10 cellular contexts compared by ENCODE assay signal in the genomic region with DNA sequence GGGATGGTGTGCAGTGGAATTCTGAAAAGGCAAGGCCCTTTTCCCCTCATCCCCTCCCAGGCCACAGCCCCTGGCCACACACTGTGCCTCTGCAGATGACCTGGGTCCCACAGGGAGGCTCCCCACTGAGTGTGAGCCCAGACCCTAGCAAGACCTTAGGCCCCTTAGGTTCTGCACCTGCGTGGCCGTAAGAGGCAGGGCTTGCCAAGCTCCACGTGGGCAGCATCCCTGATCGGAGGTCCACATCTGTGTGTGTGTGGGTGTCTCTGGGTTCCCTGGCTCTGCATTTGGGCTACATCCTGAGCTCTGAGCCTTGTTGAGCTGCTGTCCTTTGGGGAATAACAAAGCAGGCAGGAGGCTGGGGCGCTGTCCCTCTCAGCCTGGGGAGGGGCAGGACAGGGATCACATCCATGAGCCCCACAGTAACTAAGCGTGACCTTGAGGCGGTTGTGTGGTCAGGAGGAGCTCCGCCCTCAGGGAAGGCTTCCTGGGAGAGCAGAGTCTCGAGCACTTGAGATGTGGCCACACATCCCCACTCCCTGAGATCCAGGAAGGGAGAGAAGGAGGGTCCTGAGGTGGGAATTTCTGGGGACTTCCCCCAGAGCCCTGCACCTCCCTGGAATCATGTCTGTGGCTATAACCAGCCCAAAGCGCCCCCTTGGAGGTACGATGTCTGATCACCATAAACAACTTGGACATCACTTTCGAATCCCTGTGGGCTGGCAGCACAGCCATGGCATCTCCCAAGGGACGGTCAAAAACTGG.
A peak's percentile ranks its signal among the peaks of the same experiment; 100 is the strongest.
DNase-seq lines count a peak whose midpoint lies in the region; TF ChIP-seq lines count a peak whose summit lies in the region.
"Had no signal": no experiment of that assay in that cellular context is flagged by ENCODE, and none has a peak within 500 bp of the region (broad histone marks: within the 10 kb centered on the region; RNA-seq: fewer than 3 reads in every experiment).

No MANE protein-coding gene starts in this region.

- H3K9me3 ChIP-seq in Caco-2 (no peaks in the 10 kb centered on the region), SJCRH30 (replicated peaks) (no peaks in the 10 kb centered on the region)
- H3K9me3 ChIP-seq: HAP-1 had no signal

- POLR2A ChIA-PET in Caco-2 (lab: Charles Lee): interaction anchor here (0.9 to 1.5 kb wide), 3 partner anchors 9 to 34 kb away, joined by 3 to 6 read pairs (median 6); no protein-coding TSS in a partner anchor

- no peak overlapping the region for H3K4me3 ChIP-seq in Caco-2 (ENCODE audit: low read depth, low read length)
- peak overlapping the region; percentile 4; the same call in 1 of the 2 replicates for H3K4me3 ChIP-seq in SJCRH30
- H3K4me3 ChIP-seq in fibroblast of villous mesenchyme (ENCODE audit: low read depth, low read length): no peak overlapping the region
- no peak overlapping the region for H3K4me3 ChIP-seq in H7 (ENCODE audit: insufficient read depth, low read depth, low read length)
- H3K4me3 ChIP-seq: HAP-1 had no signal

- H3K36me3 Mint-ChIP-seq in Caco-2 (ENCODE audit: insufficient read depth, unreplicated experiment): peaks cover 55% of the 10 kb centered on the region

- H3K27ac ChIP-seq in SJCRH30: peak overlapping the region; percentile 91

- no peaks in the 10 kb centered on the region for H3K27me3 Mint-ChIP-seq in Caco-2 (ENCODE audit: insufficient read depth, unreplicated experiment)

- peaks cover 57% of the 10 kb centered on the region for H3K4me1 Mint-ChIP-seq in Caco-2 (ENCODE audit: low read depth, unreplicated experiment)

- H3K36me3 ChIP-seq in Caco-2 (ENCODE audit: control insufficient read depth, insufficient read depth, low read length) (peaks cover 1% of the 10 kb centered on the region; the same call in 1 of the 2 replicates), SJCRH30 (no peaks in the 10 kb centered on the region), H7 (replicated peaks; ENCODE audit: control insufficient read depth, insufficient read depth, low read length) (no peaks in the 10 kb centered on the region)
- H3K36me3 ChIP-seq: HAP-1 had no signal

- H3K9me3 Mint-ChIP-seq in Caco-2 (ENCODE audit: unreplicated experiment): no peaks in the 10 kb centered on the region

- intact Hi-C loops in Caco-2 (cut with micrococcal nuclease; ENCODE audit: unreplicated experiment): no loop called here

- CTCF ChIA-PET in Caco-2 (lab: Charles Lee): interaction anchor here (0.7 to 1.8 kb wide), 5 partner anchors 9 to 622 kb away, joined by 3 to 9 read pairs (median 7); no protein-coding TSS in a partner anchor

- DNase-seq in Caco-2: no peak
- DNase-seq in SJCRH30: peak; percentile 90 to 91
- DNase-seq in fibroblast of villous mesenchyme (ENCODE audit: low read depth): peak; percentile 64
- DNase-seq in renal cortical epithelial cell (ENCODE audit: low read depth): peak; percentile 13
- no peak for DNase-seq in G401 (ENCODE audit: low spot score)
- no peak for DNase-seq in stimulated activated naive CD4-positive, alpha-beta T cell (lab: John Stamatoyannopoulos, UW)
- no peak for DNase-seq in H7
- DNase-seq in NCI-H2029 (lab: John Stamatoyannopoulos, UW): no peak
- DNase-seq: NCI-H2081 treated with DMSO at 0.1 percent for 48 hours had no signal

- peak overlapping the region; percentile 91 for H3K27ac Mint-ChIP-seq in Caco-2 (ENCODE audit: unreplicated experiment)

- no peaks in the 10 kb centered on the region for H3K27me3 ChIP-seq in Caco-2 (replicated peaks; ENCODE audit: control insufficient read depth, insufficient read depth, low read length)
- no peaks in the 10 kb centered on the region for H3K27me3 ChIP-seq in SJCRH30
- no peaks in the 10 kb centered on the region for H3K27me3 ChIP-seq in H7 (ENCODE audit: control insufficient read depth, insufficient read depth, low read length)

- TF ChIP-seq CTCF in Caco-2 (IDR thresholded peaks at IDR 0.05; ENCODE audit: insufficient read depth in 1 of 2, low read depth in 1 of 2, low read length in 1 of 2, severe bottlenecking in 1 of 2, unreplicated experiment in 1 of 2) (no peak), fibroblast of villous mesenchyme (IDR thresholded peaks at IDR 0.05; ENCODE audit: insufficient read depth, low read depth, low read length) (no peak)

- in situ Hi-C loops in G401 (cut with HindIII; ENCODE audit: low sequenced_read_pairs): no loop called here

- H3K4me3 Mint-ChIP-seq in Caco-2 (ENCODE audit: unreplicated experiment): no peak overlapping the region

- BruUV-seq in Caco-2 (replicated peaks; lab: Mats Ljungman, UMichigan): no TSS peak

- peaks cover 53% of the 10 kb centered on the region for H3K4me1 ChIP-seq in Caco-2
- peaks cover 47% of the 10 kb centered on the region for H3K4me1 ChIP-seq in SJCRH30

Comparison
In these comparisons a context has a peak if more than half of its experiments do, and no peak if none do; other contexts are left out.
1. DNase-seq: peak in SJCRH30 (2 of 2), fibroblast of villous mesenchyme (single experiment) and renal cortical epithelial cell (single experiment); none in Caco-2 (0 of 2), G401 (single experiment), stimulated activated naive CD4-positive, alpha-beta T cell (0 of 6), H7 (single experiment) and NCI-H2029 (single experiment).